ENCODE assay signal across 14 cellular contexts in the genomic region with DNA sequence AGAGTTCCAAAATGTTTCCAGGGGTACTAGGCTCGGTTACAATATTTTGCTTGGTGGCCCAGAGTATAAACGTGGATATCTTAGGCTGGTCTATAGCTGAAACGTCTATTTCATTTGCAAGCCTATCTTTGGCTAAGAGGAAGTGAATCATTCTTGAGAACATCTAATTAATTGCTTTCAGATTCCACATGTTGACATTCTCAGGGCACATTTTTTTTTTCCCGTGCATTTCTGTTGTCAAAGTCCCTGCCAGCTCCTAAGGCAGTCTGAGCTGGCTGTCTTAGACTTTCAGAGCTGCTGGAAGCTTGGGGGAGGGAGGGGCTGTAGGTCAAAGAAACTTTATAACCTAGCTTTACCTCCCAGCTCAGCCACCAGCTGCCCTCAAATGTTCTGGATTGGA. TPM values are rescaled to one million over a fixed set of nuclear protein-coding genes. Genes with fewer than 3 reads are reported as not detected.
A peak's percentile ranks its signal among the peaks of the same experiment; 100 is the strongest.
DNase-seq lines count a peak whose midpoint lies in the region; ATAC-seq, FAIRE-seq and TF ChIP-seq lines count a peak whose summit lies in the region.
"Had no signal": no experiment of that assay in that cellular context is flagged by ENCODE, and none has a peak within 500 bp of the region (broad histone marks: within the 10 kb centered on the region; RNA-seq: fewer than 3 reads in every experiment).

No MANE protein-coding gene starts in this region.

- no peaks in the 10 kb centered on the region for H3K36me3 ChIP-seq in MM.1S (replicated peaks; ENCODE audit: insufficient read depth, low read length)
- no peaks in the 10 kb centered on the region for H3K36me3 ChIP-seq in astrocyte (ENCODE audit: insufficient read depth, low read length)
- H3K36me3 ChIP-seq in mesenchymal stem cell (ENCODE audit: control insufficient read depth in 1 of 2, insufficient read depth in 2 of 2, low read depth in 1 of 2, low read length in 2 of 2), result no peaks in the 10 kb centered on the region
- H3K36me3 ChIP-seq: heart left ventricle had no signal

- H2AK5ac ChIP-seq in mesenchymal stem cell (ENCODE audit: low read length, severe bottlenecking), result no peak overlapping the region

- no peak overlapping the region for H3K4me3 ChIP-seq in MM.1S (ENCODE audit: low read length)
- no peak overlapping the region for H3K4me3 ChIP-seq in astrocyte (ENCODE audit: insufficient read depth, low read depth, low read length)
- peak overlapping the region in 1 of 2 experiments; percentile 26 for H3K4me3 ChIP-seq in mesenchymal stem cell (ENCODE audit: insufficient read depth in 1 of 2, low read depth in 1 of 2, low read length in 2 of 2)
- H3K4me3 ChIP-seq in right cardiac atrium (ENCODE audit: low read length), result no peak overlapping the region
- H3K4me3 ChIP-seq: heart left ventricle, psoas muscle had no signal

- intact Hi-C loops in right cardiac atrium (cut with DNase I), result loop anchor here (1.0 to 2.0 kb wide), 4 partner anchors 197 to 201 kb away; no protein-coding TSS in a partner anchor

- H3K4me3 Mint-ChIP-seq in astrocyte (ENCODE audit: unreplicated experiment), result no peak overlapping the region
- H3K4me3 Mint-ChIP-seq: T-cell had no signal

- no peaks in the 10 kb centered on the region for H3K9me3 ChIP-seq in MM.1S (replicated peaks; ENCODE audit: insufficient read depth, low read length)
- no peaks in the 10 kb centered on the region for H3K9me3 ChIP-seq in astrocyte (ENCODE audit: insufficient read depth, low read depth, low read length)
- no peaks in the 10 kb centered on the region for H3K9me3 ChIP-seq in mesenchymal stem cell (ENCODE audit: control insufficient read depth, low read length)
- no peaks in the 10 kb centered on the region for H3K9me3 ChIP-seq in right cardiac atrium (ENCODE audit: control insufficient read depth, low read length)
- H3K9me3 ChIP-seq: heart left ventricle, psoas muscle had no signal

- ATAC-seq in right cardiac atrium, result no peak
- ATAC-seq: psoas muscle, T-cell had no signal

- no peaks in the 10 kb centered on the region for H3K9me3 Mint-ChIP-seq in astrocyte (ENCODE audit: unreplicated experiment)
- H3K9me3 Mint-ChIP-seq: T-cell had no signal

- H3K18ac ChIP-seq in mesenchymal stem cell (ENCODE audit: low read depth in 1 of 2, low read length in 2 of 2), result no peak overlapping the region

- WGBS in mesenchymal stem cell, result 7% methylated on average over 3 of the region's 4 CpGs
- WGBS in right cardiac atrium, result 41% methylated on average over 4 of the region's 4 CpGs

- peak overlapping the region; percentile 28; the same call in 1 of the 2 replicates for H3K4me2 ChIP-seq in MM.1S (ENCODE audit: low read depth, low read length)
- peak overlapping the region; percentile 68 for H3K4me2 ChIP-seq in astrocyte (ENCODE audit: low read length)
- no peak overlapping the region for H3K4me2 ChIP-seq in mesenchymal stem cell (ENCODE audit: low read length, poor library complexity, severe bottlenecking)
- H3K4me2 ChIP-seq: KMS-11 had no signal

- H4K20me1 ChIP-seq in MM.1S (ENCODE audit: insufficient read depth, low read length) (no peaks in the 10 kb centered on the region), astrocyte (ENCODE audit: insufficient read depth, low read length) (no peaks in the 10 kb centered on the region)

- H3K79me2 ChIP-seq in MM.1S (ENCODE audit: low read length), result no peaks in the 10 kb centered on the region
- H3K79me2 ChIP-seq in astrocyte (ENCODE audit: insufficient read depth, low read length), result no peaks in the 10 kb centered on the region

- H3K36me3 Mint-ChIP-seq in astrocyte (ENCODE audit: low read depth, unreplicated experiment), result no peaks in the 10 kb centered on the region
- H3K36me3 Mint-ChIP-seq: T-cell had no signal

- H3K4ac ChIP-seq in mesenchymal stem cell (ENCODE audit: low read depth in 1 of 2, low read length in 2 of 2), result no peak overlapping the region

- TF ChIP-seq CTCF in MM.1S (IDR thresholded peaks at IDR 0.05; ENCODE audit: low read length) (no peak), astrocyte (IDR thresholded peaks at IDR 0.05; ENCODE audit: insufficient read depth, low read depth, low read length) (no peak)

- no peak overlapping the region for H3K27ac Mint-ChIP-seq in astrocyte (ENCODE audit: unreplicated experiment)
- H3K27ac Mint-ChIP-seq: T-cell had no signal

- no peaks in the 10 kb centered on the region for H3K79me1 ChIP-seq in mesenchymal stem cell (replicated peaks; ENCODE audit: low read length, poor library complexity, severe bottlenecking)

- H3K4me1 Mint-ChIP-seq in astrocyte (ENCODE audit: low read depth, unreplicated experiment), result peaks cover 9% of the 10 kb centered on the region
- H3K4me1 Mint-ChIP-seq: T-cell had no signal

- no peak overlapping the region for H2BK5ac ChIP-seq in mesenchymal stem cell (ENCODE audit: low read depth, low read length, poor library complexity, severe bottlenecking)

- H3K9ac ChIP-seq in MM.1S (ENCODE audit: low read length) (no peak overlapping the region), astrocyte (ENCODE audit: low read length) (no peak overlapping the region), mesenchymal stem cell (ENCODE audit: low read length) (peak overlapping the region; percentile 28)
- H3K9ac ChIP-seq: KMS-11 had no signal

- FAIRE-seq in astrocyte (lab: Jason Lieb, UNC), result no peak

- no peak overlapping the region for H2BK120ac ChIP-seq in mesenchymal stem cell (ENCODE audit: low read depth, low read length)

- H3K27me3 ChIP-seq in MM.1S (replicated peaks; ENCODE audit: insufficient read depth, low read length) (no peaks in the 10 kb centered on the region), astrocyte (ENCODE audit: insufficient read depth, low read length) (no peaks in the 10 kb centered on the region), mesenchymal stem cell (ENCODE audit: control insufficient read depth in 1 of 2, insufficient read depth in 1 of 2, low read length in 2 of 2) (peaks cover 5 to 15% of the 10 kb centered on the region in 2 experiments), right cardiac atrium (ENCODE audit: control insufficient read depth, insufficient read depth) (no peaks in the 10 kb centered on the region)
- H3K27me3 ChIP-seq: heart left ventricle had no signal

- H3K27ac ChIP-seq in MM.1S (ENCODE audit: low read length) (no peak overlapping the region), astrocyte (ENCODE audit: low read depth, low read length) (no peak overlapping the region), mesenchymal stem cell (ENCODE audit: low read length, poor library complexity, severe bottlenecking) (no peak overlapping the region), right cardiac atrium (ENCODE audit: low read length) (no peak overlapping the region)
- H3K27ac ChIP-seq: heart left ventricle, KMS-11, psoas muscle had no signal

- no peak overlapping the region for H4K91ac ChIP-seq in mesenchymal stem cell (ENCODE audit: low read length)

- H3K23ac ChIP-seq in mesenchymal stem cell (ENCODE audit: low read length in 2 of 2), result no peak overlapping the region

- DNase-seq in NCI-H1417 (lab: John Stamatoyannopoulos, UW) (peak in 2 of 3 experiments; percentile 19 to 51), NCI-H1417 treated with DMSO at 0.1 percent for 48 hours (lab: John Stamatoyannopoulos, UW) (no peak), MM.1S (no peak), astrocyte (ENCODE audit: low read depth) (peak; percentile 71), mesenchymal stem cell (peak; percentile 78), pons (ENCODE audit: low spot score) (no peak), right cardiac atrium (no peak), NCI-H1436 (lab: John Stamatoyannopoulos, UW) (no peak)
- DNase-seq: 8988T, activated gamma-delta T cell, heart left ventricle, psoas muscle, T-cell had no signal

- H4K8ac ChIP-seq in mesenchymal stem cell (ENCODE audit: low read length), result no peak overlapping the region

- H3K27me3 Mint-ChIP-seq in astrocyte (ENCODE audit: low read depth, unreplicated experiment), result peaks cover 10% of the 10 kb centered on the region

- no peaks in the 10 kb centered on the region; the same call in 1 of the 2 replicates for H3F3A ChIP-seq in MM.1S (ENCODE audit: insufficient read depth, low read length)

- no peak overlapping the region for H2BK12ac ChIP-seq in mesenchymal stem cell (ENCODE audit: low read length in 2 of 2)

- H3K14ac ChIP-seq in mesenchymal stem cell (ENCODE audit: low read length in 2 of 2), result no peak overlapping the region

- H2AFZ ChIP-seq in MM.1S (ENCODE audit: low read length) (no peak overlapping the region), astrocyte (ENCODE audit: low read depth, low read length) (no peak overlapping the region), mesenchymal stem cell (ENCODE audit: low read depth, low read length) (no peak overlapping the region)

- H3K9me2 ChIP-seq in MM.1S (replicated peaks; ENCODE audit: insufficient read depth, low read length), result no peaks in the 10 kb centered on the region

- H3K4me1 ChIP-seq in MM.1S (ENCODE audit: low read length), result peaks cover 11% of the 10 kb centered on the region
- H3K4me1 ChIP-seq in astrocyte (ENCODE audit: insufficient read depth, low read length), result peaks cover 12% of the 10 kb centered on the region
- peaks cover 2% of the 10 kb centered on the region for H3K4me1 ChIP-seq in mesenchymal stem cell (ENCODE audit: control insufficient read depth, insufficient read depth, low read depth, low read length)
- no peaks in the 10 kb centered on the region for H3K4me1 ChIP-seq in right cardiac atrium (ENCODE audit: control insufficient read depth, insufficient read depth, low read length)

- peak overlapping the region; percentile 38 for H2BK15ac ChIP-seq in mesenchymal stem cell (ENCODE audit: low read depth, poor library complexity, severe bottlenecking)

RNA-seq across cellular contexts. Expression of a gene that starts 23.2 kb away (rescaled TPM):
- total RNA-seq in astrocyte, result 0.67 and 1.5 TPM in 2 replicates
- 0.72 TPM for polyA plus RNA-seq in mesenchymal stem cell (2013, experiment 1 of 2)
- polyA plus RNA-seq in mesenchymal stem cell (2013, experiment 2 of 2), result 0.49 TPM
- under 1 TPM in 2 of 4 donors, not detected in 2; 0.06 to 0.31 TPM for total RNA-seq in right cardiac atrium
- 0.05 TPM for polyA plus RNA-seq in right cardiac atrium

Comparison
In these comparisons a context has a peak if more than half of its experiments do, and no peak if none do; other contexts are left out.
1. DNase-seq: peak in NCI-H1417 (2 of 3), astrocyte (single experiment) and mesenchymal stem cell (single experiment); none in NCI-H1417 treated with DMSO at 0.1 percent for 48 hours (single experiment), MM.1S (single experiment), pons (single experiment), right cardiac atrium (0 of 3) and NCI-H1436 (single experiment).